ENCODE assay signal across 8 cellular contexts in genomic region chr2:172461591-172462392, GRCh38. TPM values are rescaled to one million over a fixed set of nuclear protein-coding genes. Genes with fewer than 3 reads are reported as not detected.
DNase-seq lines count a peak whose midpoint lies in the region; TF ChIP-seq lines count a peak whose summit lies in the region.

No MANE protein-coding gene starts in this region.

- no peak overlapping the region for H3K4me3 ChIP-seq in vagina

- H3K27me3 ChIP-seq in vagina: no peaks in the 10 kb centered on the region

- H3K27ac ChIP-seq in vagina: peak overlapping the region; percentile 2

- peaks cover 44% of the 10 kb centered on the region for H3K4me1 ChIP-seq in vagina

- H3K9me3 ChIP-seq in vagina: no peaks in the 10 kb centered on the region

- intact Hi-C loops in vagina (cut with DNase I): loop anchor here (2.0 kb wide), 1 partner anchor 289 kb away; no protein-coding TSS in a partner anchor

- TF ChIP-seq POLR2A in vagina (IDR thresholded peaks at IDR 0.05): no peak

- peak; percentile 33 to 72 (median 55) for TF ChIP-seq CTCF in vagina (IDR thresholded peaks at IDR 0.05)

- DNase-seq in G401 (ENCODE audit: low spot score) (peak; percentile 19), HuH-7 (ENCODE audit: low spot score) (peak; percentile 79), RPMI7951 (ENCODE audit: low read depth) (peak; percentile 35), glomerular visceral epithelial cell (ENCODE audit: extremely low spot score) (peak; percentile 59), pons (ENCODE audit: low spot score) (peak; percentile 46), vagina (ENCODE audit: extremely low spot score in 2 of 2) (no peak), HPDE6-E6E7 (ENCODE audit: extremely low spot score) (no peak)
- peak; percentile 74 for DNase-seq in activated T-helper 9 cell treated with anti-CD3 and anti-CD28 coated beads, Interleukin-2, amount 50 U/mL, for 16 hours (ENCODE audit: low read depth)

- H3K36me3 ChIP-seq in vagina: no peaks in the 10 kb centered on the region

- in situ Hi-C loops in G401 (cut with HindIII; ENCODE audit: low sequenced_read_pairs): no loop called here

RNA-seq across cellular contexts. Expression of gene ITGA6, which starts 34.4 kb away (rescaled TPM):
- 8.2 and 9.3 TPM in 2 replicates for total RNA-seq in G401 (2014; rRNA removed; shearing (Covaris generic))
- total RNA-seq in RPMI7951 (2014; rRNA removed; shearing (Covaris generic)): 61.8 and 62.0 TPM in 2 replicates
- 82.3 TPM for total RNA-seq in vagina

Comparison
In these comparisons a context has a peak if more than half of its experiments do, and no peak if none do; other contexts are left out.
1. DNase-seq: peak in G401 (single experiment), HuH-7 (single experiment), RPMI7951 (single experiment), activated T-helper 9 cell treated with anti-CD3 and anti-CD28 coated beads, Interleukin-2, amount 50 U/mL, for 16 hours (single experiment), glomerular visceral epithelial cell (single experiment) and pons (single experiment); none in vagina (0 of 2) and HPDE6-E6E7 (single experiment).